ENCODE assay signal across 7 cellular contexts in genomic region chr22:42135688-42136087, GRCh38. TPM values are rescaled to one million over a fixed set of nuclear protein-coding genes. Genes with fewer than 3 reads are reported as not detected.
A peak's percentile ranks its signal among the peaks of the same experiment; 100 is the strongest.
DNase-seq lines count a peak whose midpoint lies in the region; ATAC-seq, FAIRE-seq and TF ChIP-seq lines count a peak whose summit lies in the region.
"Not testable (repeated sequence)": the region's sequence is repeated elsewhere in the genome, so short reads cannot be mapped to it uniquely, and the experiment has no call there.

No MANE protein-coding gene starts in this region.

- not testable (repeated sequence) for H3K27ac ChIP-seq in endothelial cell of umbilical vein (ENCODE audit: insufficient read depth, low read depth, low read length); keratinocyte (ENCODE audit: control insufficient read depth, insufficient read depth, low read length)

- TF ChIP-seq POLR2A in endothelial cell of umbilical vein (IDR thresholded peaks at IDR 0.05; ENCODE audit: low read depth, low read length): not testable (repeated sequence)

- not testable (repeated sequence) for H3K36me3 ChIP-seq in endothelial cell of umbilical vein (ENCODE audit: control insufficient read depth in 2 of 2, extremely low read depth in 1 of 2, insufficient read depth in 2 of 2, low read length in 2 of 2); keratinocyte (ENCODE audit: control insufficient read depth in 2 of 2, extremely low read depth in 1 of 2, insufficient read depth in 2 of 2, low read length in 2 of 2)

- TF ChIP-seq CTCF in endothelial cell of umbilical vein (IDR thresholded peaks at IDR 0.05; ENCODE audit: extremely low read depth in 1 of 2, insufficient read depth in 1 of 2, low read depth in 1 of 2, low read length in 2 of 2); keratinocyte (optimal IDR thresholded peaks at IDR 0.05 in 1 of 3, IDR thresholded peaks at IDR 0.05 in 1 of 3, conservative IDR thresholded peaks at IDR 0.05 in 1 of 3; ENCODE audit: extremely low read depth in 1 of 3, insufficient read depth in 2 of 3, low read length in 3 of 3): not testable (repeated sequence)

- H3K36me3 Mint-ChIP-seq in activated CD4-positive, alpha-beta T cell treated with anti-CD3 and anti-CD28 coated beads for 36 hours (ENCODE audit: low read depth); activated T-cell treated with anti-CD3 and anti-CD28 coated beads, Interleukin-2, amount 50 U/mL, for 72 hours (ENCODE audit: insufficient read depth in 2 of 2); activated naive CD8-positive, alpha-beta T cell treated with anti-CD3 and anti-CD28 coated beads, Interleukin-2, amount 10 ng/mL, durations not matched to agents 7 days and 5 days: not testable (repeated sequence)

- CTCF ChIA-PET in activated CD4-positive, alpha-beta T cell treated with anti-CD3 and anti-CD28 coated beads for 36 hours (lab: Charles Lee); endothelial cell of umbilical vein (lab: Charles Lee): not testable (repeated sequence)

- not testable (repeated sequence) for H3K9me1 ChIP-seq in endothelial cell of umbilical vein (replicated peaks; ENCODE audit: control insufficient read depth, extremely low read depth, insufficient read depth, low read length); keratinocyte (ENCODE audit: control insufficient read depth, extremely low read depth, insufficient read depth, low read length)

- not testable (repeated sequence) for H2AFZ ChIP-seq in endothelial cell of umbilical vein (ENCODE audit: low read depth, low read length); keratinocyte (ENCODE audit: control insufficient read depth, low read length)

- BruUV-seq in endothelial cell of umbilical vein (replicated peaks; lab: Mats Ljungman, UMichigan): not testable (repeated sequence)

- FAIRE-seq in GM18507 (lab: Jason Lieb, UNC) (peak; percentile 91), endothelial cell of umbilical vein (lab: Jason Lieb, UNC) (peak; percentile 4), keratinocyte (lab: Jason Lieb, UNC) (peak; percentile 36)

- not testable (repeated sequence) for DNase-seq in GM18507 (ENCODE audit: extremely low spot score, insufficient read length, low read depth); activated CD4-positive, alpha-beta T cell treated with anti-CD3 and anti-CD28 coated beads for 36 hours; activated T-cell treated with anti-CD3 and anti-CD28 coated beads, Interleukin-2, amount 50 U/mL, for 72 hours; activated naive CD8-positive, alpha-beta T cell treated with anti-CD3 and anti-CD28 coated beads, Interleukin-2, amount 10 ng/mL, durations not matched to agents 7 days and 5 days; endothelial cell of umbilical vein (ENCODE audit: low read depth, low spot score); keratinocyte (ENCODE audit: low read depth, low spot score); stimulated activated naive CD8-positive, alpha-beta T cell treated with anti-CD3 and anti-CD28 coated beads, Interleukin-15, amount 100 ng/mL, for 72 hours

- H3K9me3 ChIP-seq in endothelial cell of umbilical vein (replicated peaks; ENCODE audit: control insufficient read depth, insufficient read depth, low read length); keratinocyte (ENCODE audit: control insufficient read depth, low read depth, low read length): not testable (repeated sequence)

- H3K27me3 Mint-ChIP-seq in activated CD4-positive, alpha-beta T cell treated with anti-CD3 and anti-CD28 coated beads for 36 hours; activated T-cell treated with anti-CD3 and anti-CD28 coated beads, Interleukin-2, amount 50 U/mL, for 72 hours (ENCODE audit: low read depth); activated naive CD8-positive, alpha-beta T cell treated with anti-CD3 and anti-CD28 coated beads, Interleukin-2, amount 10 ng/mL, durations not matched to agents 7 days and 5 days; stimulated activated naive CD8-positive, alpha-beta T cell treated with anti-CD3 and anti-CD28 coated beads, Interleukin-15, amount 100 ng/mL, for 72 hours: not testable (repeated sequence)

- H3K9ac ChIP-seq in endothelial cell of umbilical vein (replicated peaks; ENCODE audit: extremely low read depth, insufficient read depth, low read length); keratinocyte (ENCODE audit: control insufficient read depth, extremely low read depth, insufficient read depth, low read length): not testable (repeated sequence)

- POLR2A ChIA-PET in activated CD4-positive, alpha-beta T cell treated with anti-CD3 and anti-CD28 coated beads for 36 hours (lab: Charles Lee); activated naive CD8-positive, alpha-beta T cell treated with anti-CD3 and anti-CD28 coated beads, Interleukin-2, amount 10 ng/mL, durations not matched to agents 7 days and 5 days (lab: Charles Lee); endothelial cell of umbilical vein (lab: Charles Lee): not testable (repeated sequence)

- peak; percentile 87 for ATAC-seq in activated CD4-positive, alpha-beta T cell treated with anti-CD3 and anti-CD28 coated beads for 36 hours
- ATAC-seq in activated T-cell treated with anti-CD3 and anti-CD28 coated beads, Interleukin-2, amount 50 U/mL, for 72 hours (replicated peaks in 1 of 2): peak; percentile 71 to 74
- ATAC-seq in activated naive CD8-positive, alpha-beta T cell treated with anti-CD3 and anti-CD28 coated beads, Interleukin-2, amount 10 ng/mL, durations not matched to agents 7 days and 5 days (ENCODE audit: low read depth): peak; percentile 8
- peak; percentile 61 for ATAC-seq in stimulated activated naive CD8-positive, alpha-beta T cell treated with anti-CD3 and anti-CD28 coated beads, Interleukin-15, amount 100 ng/mL, for 72 hours

- not testable (repeated sequence) for H3K4me1 Mint-ChIP-seq in activated CD4-positive, alpha-beta T cell treated with anti-CD3 and anti-CD28 coated beads for 36 hours; activated T-cell treated with anti-CD3 and anti-CD28 coated beads, Interleukin-2, amount 50 U/mL, for 72 hours (ENCODE audit: low read depth); activated naive CD8-positive, alpha-beta T cell treated with anti-CD3 and anti-CD28 coated beads, Interleukin-2, amount 10 ng/mL, durations not matched to agents 7 days and 5 days; stimulated activated naive CD8-positive, alpha-beta T cell treated with anti-CD3 and anti-CD28 coated beads, Interleukin-15, amount 100 ng/mL, for 72 hours

- H3K4me1 ChIP-seq in endothelial cell of umbilical vein (ENCODE audit: control insufficient read depth, extremely low read depth, insufficient read depth, low read length); keratinocyte (ENCODE audit: control insufficient read depth, extremely low read depth, insufficient read depth, low read length): not testable (repeated sequence)

- not testable (repeated sequence) for H3K4me2 ChIP-seq in endothelial cell of umbilical vein (ENCODE audit: insufficient read depth, low read length); keratinocyte (ENCODE audit: control insufficient read depth, extremely low read depth, insufficient read depth, low read depth, low read length)

- dilution Hi-C loops in endothelial cell of umbilical vein (cut with MboI; ENCODE audit: extremely low pct_ligation_motif_present, low sequenced_read_pairs); keratinocyte (cut with MboI; ENCODE audit: extremely low pct_ligation_motif_present, low sequenced_read_pairs): not testable (repeated sequence)

- not testable (repeated sequence) for H3K4me3 Mint-ChIP-seq in activated CD4-positive, alpha-beta T cell treated with anti-CD3 and anti-CD28 coated beads for 36 hours; activated T-cell treated with anti-CD3 and anti-CD28 coated beads, Interleukin-2, amount 50 U/mL, for 72 hours; activated naive CD8-positive, alpha-beta T cell treated with anti-CD3 and anti-CD28 coated beads, Interleukin-2, amount 10 ng/mL, durations not matched to agents 7 days and 5 days; stimulated activated naive CD8-positive, alpha-beta T cell treated with anti-CD3 and anti-CD28 coated beads, Interleukin-15, amount 100 ng/mL, for 72 hours

- intact Hi-C loops in activated CD4-positive, alpha-beta T cell treated with anti-CD3 and anti-CD28 coated beads for 36 hours (cut with DNase I, micrococcal nuclease); endothelial cell of umbilical vein (cut with micrococcal nuclease): not testable (repeated sequence)

- not testable (repeated sequence) for H3K79me2 ChIP-seq in endothelial cell of umbilical vein (ENCODE audit: control insufficient read depth, insufficient read depth, low read length); keratinocyte (ENCODE audit: control insufficient read depth, insufficient read depth, low read length)

- not testable (repeated sequence) for H4K20me1 ChIP-seq in endothelial cell of umbilical vein (replicated peaks; ENCODE audit: control insufficient read depth, extremely low read depth, insufficient read depth, low read length); keratinocyte (ENCODE audit: control insufficient read depth, extremely low read depth, insufficient read depth, low read length)

- H3K27me3 ChIP-seq in endothelial cell of umbilical vein (ENCODE audit: control insufficient read depth in 2 of 2, insufficient read depth in 2 of 2, low read length in 2 of 2); keratinocyte (ENCODE audit: control insufficient read depth, extremely low read depth, insufficient read depth, low read length): not testable (repeated sequence)

- not testable (repeated sequence) for H3K27ac Mint-ChIP-seq in activated CD4-positive, alpha-beta T cell treated with anti-CD3 and anti-CD28 coated beads for 36 hours; activated T-cell treated with anti-CD3 and anti-CD28 coated beads, Interleukin-2, amount 50 U/mL, for 72 hours; activated naive CD8-positive, alpha-beta T cell treated with anti-CD3 and anti-CD28 coated beads, Interleukin-2, amount 10 ng/mL, durations not matched to agents 7 days and 5 days; stimulated activated naive CD8-positive, alpha-beta T cell treated with anti-CD3 and anti-CD28 coated beads, Interleukin-15, amount 100 ng/mL, for 72 hours

- not testable (repeated sequence) for H3K9me3 Mint-ChIP-seq in activated CD4-positive, alpha-beta T cell treated with anti-CD3 and anti-CD28 coated beads for 36 hours (ENCODE audit: low read depth); activated T-cell treated with anti-CD3 and anti-CD28 coated beads, Interleukin-2, amount 50 U/mL, for 72 hours; activated naive CD8-positive, alpha-beta T cell treated with anti-CD3 and anti-CD28 coated beads, Interleukin-2, amount 10 ng/mL, durations not matched to agents 7 days and 5 days; stimulated activated naive CD8-positive, alpha-beta T cell treated with anti-CD3 and anti-CD28 coated beads, Interleukin-15, amount 100 ng/mL, for 72 hours

- H3K4me3 ChIP-seq in endothelial cell of umbilical vein (replicated peaks in 1 of 3; ENCODE audit: insufficient read depth in 1 of 3, low read depth in 1 of 3, low read length in 3 of 3); keratinocyte (ENCODE audit: control insufficient read depth in 2 of 3, extremely low read depth in 1 of 3, insufficient read depth in 2 of 3, low read depth in 1 of 3, low read length in 3 of 3): not testable (repeated sequence)

RNA-seq across cellular contexts. Expression of gene CYP2D6, which starts 5.1 kb away (rescaled TPM):
- total RNA-seq in activated CD4-positive, alpha-beta T cell treated with anti-CD3 and anti-CD28 coated beads for 36 hours: 1 to 10 TPM; 2.8 to 3.1 TPM
- total RNA-seq in activated T-cell treated with anti-CD3 and anti-CD28 coated beads, Interleukin-2, amount 50 U/mL, for 72 hours: 1 to 10 TPM; 6.6 to 6.8 TPM
- total RNA-seq in activated naive CD8-positive, alpha-beta T cell treated with anti-CD3 and anti-CD28 coated beads, Interleukin-2, amount 10 ng/mL, durations not matched to agents 7 days and 5 days: 1 to 10 TPM; 3.7 to 4.4 TPM
- 0.91 and 0.97 TPM in 2 replicates for total RNA-seq in endothelial cell of umbilical vein
- polyA plus RNA-seq in endothelial cell of umbilical vein (0.25 TPM in 2 replicates), keratinocyte (0.74 to 2.8 TPM (median 0.81 TPM) in 3 replicates)
- 0.06 TPM in 1 of 2 replicates, not detected in the other for polyA plus RNA-seq in endothelial cell of umbilical vein (2011; cell fraction: cytosol; rRNA removed)
- polyA plus RNA-seq in endothelial cell of umbilical vein (2011; cell fraction: nucleus; rRNA removed): 3.4 and 4.2 TPM in 2 replicates
- 0.34 and 0.40 TPM in 2 replicates for polyA plus RNA-seq in endothelial cell of umbilical vein (2012)
- polyA minus RNA-seq in endothelial cell of umbilical vein (0.13 and 0.68 TPM in 2 replicates), keratinocyte (1.5 to 5.3 TPM (median 3.2 TPM) in 3 replicates)
- polyA minus RNA-seq in endothelial cell of umbilical vein (2011; cell fraction: cytosol; rRNA and poly(A)+ RNA removed): not detected
- polyA minus RNA-seq in endothelial cell of umbilical vein (2011; cell fraction: nucleus; rRNA and poly(A)+ RNA removed): 0.67 and 0.87 TPM in 2 replicates
- 0.81 TPM for polyA plus RNA-seq in keratinocyte (2011; ENCODE audit: low read depth)
- polyA plus RNA-seq in keratinocyte (2011; cell fraction: cytosol; rRNA removed): 0.18 and 0.35 TPM in 2 replicates
- 11.0 and 13.8 TPM in 2 replicates for polyA plus RNA-seq in keratinocyte (2011; cell fraction: nucleus; rRNA removed)
- polyA plus RNA-seq in keratinocyte (2012; ENCODE audit: low replicate concordance): 0.45 and 4.0 TPM in 2 replicates
- not detected for polyA minus RNA-seq in keratinocyte (2011; cell fraction: cytosol; rRNA and poly(A)+ RNA removed)
- 3.2 and 4.4 TPM in 2 replicates for polyA minus RNA-seq in keratinocyte (2011; cell fraction: nucleus; rRNA and poly(A)+ RNA removed)

RNA-seq across cellular contexts. Expression of gene NDUFA6, which starts 45.1 kb away (rescaled TPM):
- 100 to 1,000 TPM; 123 to 144 TPM for total RNA-seq in activated CD4-positive, alpha-beta T cell treated with anti-CD3 and anti-CD28 coated beads for 36 hours
- total RNA-seq in activated T-cell treated with anti-CD3 and anti-CD28 coated beads, Interleukin-2, amount 50 U/mL, for 72 hours: 10 to 100 TPM; 87.8 to 91.7 TPM
- total RNA-seq in activated naive CD8-positive, alpha-beta T cell treated with anti-CD3 and anti-CD28 coated beads, Interleukin-2, amount 10 ng/mL, durations not matched to agents 7 days and 5 days: 10 to 100 TPM; 69.0 to 73.5 TPM
- total RNA-seq in endothelial cell of umbilical vein: 84.9 and 95.7 TPM in 2 replicates
- 44.4 and 66.1 TPM in 2 replicates for polyA plus RNA-seq in endothelial cell of umbilical vein
- 87.8 and 105 TPM in 2 replicates for polyA plus RNA-seq in endothelial cell of umbilical vein (2011; cell fraction: cytosol; rRNA removed)
- polyA plus RNA-seq in endothelial cell of umbilical vein (2011; cell fraction: nucleus; rRNA removed): 28.6 and 40.5 TPM in 2 replicates
- 80.3 and 138 TPM in 2 replicates for polyA plus RNA-seq in endothelial cell of umbilical vein (2012)
- 17.4 and 26.4 TPM in 2 replicates for polyA minus RNA-seq in endothelial cell of umbilical vein
- 21.7 TPM for polyA minus RNA-seq in endothelial cell of umbilical vein (2011; cell fraction: cytosol; rRNA and poly(A)+ RNA removed)
- polyA minus RNA-seq in endothelial cell of umbilical vein (2011; cell fraction: nucleus; rRNA and poly(A)+ RNA removed): 9.0 and 15.1 TPM in 2 replicates
- 46.3 to 86.7 TPM (median 54.6 TPM) in 3 replicates for polyA plus RNA-seq in keratinocyte
- polyA plus RNA-seq in keratinocyte (2011; ENCODE audit: low read depth): 103 TPM
- 46.7 and 55.7 TPM in 2 replicates for polyA plus RNA-seq in keratinocyte (2011; cell fraction: cytosol; rRNA removed)
- 20.8 and 24.3 TPM in 2 replicates for polyA plus RNA-seq in keratinocyte (2011; cell fraction: nucleus; rRNA removed)
- polyA plus RNA-seq in keratinocyte (2012; ENCODE audit: low replicate concordance): 75.3 and 79.5 TPM in 2 replicates
- polyA minus RNA-seq in keratinocyte: 13.2 to 14.5 TPM (median 13.7 TPM) in 3 replicates
- polyA minus RNA-seq in keratinocyte (2011; cell fraction: cytosol; rRNA and poly(A)+ RNA removed): 17.1 TPM
- 4.5 and 6.6 TPM in 2 replicates for polyA minus RNA-seq in keratinocyte (2011; cell fraction: nucleus; rRNA and poly(A)+ RNA removed)

RNA-seq across cellular contexts. Expression of gene SMDT1, which starts 56.2 kb away (rescaled TPM):
- 10 to 100 TPM; 17.2 to 45.4 TPM for total RNA-seq in activated CD4-positive, alpha-beta T cell treated with anti-CD3 and anti-CD28 coated beads for 36 hours
- total RNA-seq in activated T-cell treated with anti-CD3 and anti-CD28 coated beads, Interleukin-2, amount 50 U/mL, for 72 hours: 100 to 1,000 TPM; 103 to 105 TPM
- total RNA-seq in activated naive CD8-positive, alpha-beta T cell treated with anti-CD3 and anti-CD28 coated beads, Interleukin-2, amount 10 ng/mL, durations not matched to agents 7 days and 5 days: 10 to 100 TPM; 82.1 to 84.9 TPM
- 61.2 and 64.8 TPM in 2 replicates for total RNA-seq in endothelial cell of umbilical vein
- 57.9 and 74.2 TPM in 2 replicates for polyA plus RNA-seq in endothelial cell of umbilical vein
- polyA plus RNA-seq in endothelial cell of umbilical vein (2011; cell fraction: cytosol; rRNA removed): 63.3 and 67.0 TPM in 2 replicates
- 15.9 and 25.6 TPM in 2 replicates for polyA plus RNA-seq in endothelial cell of umbilical vein (2011; cell fraction: nucleus; rRNA removed)
- polyA plus RNA-seq in endothelial cell of umbilical vein (2012): 45.3 and 54.5 TPM in 2 replicates
- 8.8 and 13.9 TPM in 2 replicates for polyA minus RNA-seq in endothelial cell of umbilical vein
- 9.1 TPM for polyA minus RNA-seq in endothelial cell of umbilical vein (2011; cell fraction: cytosol; rRNA and poly(A)+ RNA removed)
- 10.1 and 11.7 TPM in 2 replicates for polyA minus RNA-seq in endothelial cell of umbilical vein (2011; cell fraction: nucleus; rRNA and poly(A)+ RNA removed)
- 21.1 to 30.0 TPM (median 21.6 TPM) in 3 replicates for polyA plus RNA-seq in keratinocyte
- 10.3 TPM for polyA plus RNA-seq in keratinocyte (2011; ENCODE audit: low read depth)
- polyA plus RNA-seq in keratinocyte (2011; cell fraction: cytosol; rRNA removed): 21.5 and 33.2 TPM in 2 replicates
- 9.5 TPM in 2 replicates for polyA plus RNA-seq in keratinocyte (2011; cell fraction: nucleus; rRNA removed)
- polyA plus RNA-seq in keratinocyte (2012; ENCODE audit: low replicate concordance): 50.4 and 51.3 TPM in 2 replicates
- 3.6 to 4.5 TPM (median 3.7 TPM) in 3 replicates for polyA minus RNA-seq in keratinocyte
- polyA minus RNA-seq in keratinocyte (2011; cell fraction: cytosol; rRNA and poly(A)+ RNA removed): 4.8 TPM
- 1.0 and 2.1 TPM in 2 replicates for polyA minus RNA-seq in keratinocyte (2011; cell fraction: nucleus; rRNA and poly(A)+ RNA removed)

Comparison
In these comparisons a context has a peak if more than half of its experiments do, and no peak if none do; other contexts are left out.
1. ATAC-seq: peak in every context shown above with its lines; median percentile 87 in activated CD4-positive, alpha-beta T cell treated with anti-CD3 and anti-CD28 coated beads for 36 hours; 72 in activated T-cell treated with anti-CD3 and anti-CD28 coated beads, Interleukin-2, amount 50 U/mL, for 72 hours; 61 in stimulated activated naive CD8-positive, alpha-beta T cell treated with anti-CD3 and anti-CD28 coated beads, Interleukin-15, amount 100 ng/mL, for 72 hours; 8 in activated naive CD8-positive, alpha-beta T cell treated with anti-CD3 and anti-CD28 coated beads, Interleukin-2, amount 10 ng/mL, durations not matched to agents 7 days and 5 days.